Comparison of ENCODE assay signal across 8 cellular contexts in the genomic region with DNA sequence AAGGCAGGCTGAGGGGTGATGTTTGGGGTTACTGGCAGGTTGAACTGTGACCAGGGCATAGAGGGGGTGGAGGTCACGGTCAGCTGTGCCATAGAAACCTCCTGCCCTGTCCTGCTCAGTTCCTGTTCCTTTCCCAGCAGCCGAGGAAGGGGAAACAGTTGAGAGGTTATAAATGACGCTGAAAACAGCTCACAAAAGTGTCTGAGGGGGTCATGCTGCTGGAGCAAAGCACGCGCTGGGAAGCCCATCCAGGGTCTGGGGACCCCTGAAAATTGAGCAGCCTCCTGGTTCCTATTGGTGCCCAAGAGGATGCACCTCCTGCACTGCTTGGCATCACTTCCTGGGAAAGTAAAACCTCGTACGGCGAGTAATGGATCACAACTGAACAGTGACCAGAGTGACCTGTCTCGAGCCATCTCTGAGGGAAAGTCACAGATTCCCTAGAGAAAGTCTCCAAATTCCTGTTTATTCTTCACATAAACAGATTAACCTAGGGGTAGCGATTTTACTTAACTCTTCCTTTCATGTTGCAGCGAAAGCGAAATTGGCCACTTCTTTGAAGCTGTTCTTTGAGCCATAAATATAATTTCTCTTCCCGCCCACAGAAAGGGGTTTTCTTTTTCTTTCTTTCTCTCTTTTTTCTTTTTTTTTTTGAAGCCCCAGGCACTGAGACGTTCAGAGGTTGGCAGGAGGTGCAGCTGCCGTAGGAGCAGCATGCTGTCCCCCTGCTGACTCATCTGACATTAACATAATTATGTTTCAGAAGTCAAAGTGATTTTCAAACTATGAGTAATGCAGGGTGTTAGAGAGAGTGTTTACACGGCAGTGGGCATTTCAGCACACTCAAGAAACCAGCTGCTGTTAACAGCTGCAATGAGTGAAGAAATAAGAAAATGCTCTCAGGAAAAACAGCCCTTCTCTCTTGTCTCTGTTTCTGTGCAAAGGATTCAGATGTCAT. TPM values are rescaled to one million over a fixed set of nuclear protein-coding genes. Genes with fewer than 3 reads are reported as not detected.
DNase-seq lines count a peak whose midpoint lies in the region; TF ChIP-seq lines count a peak whose summit lies in the region.

No MANE protein-coding gene starts in this region.

- no peaks in the 10 kb centered on the region for H3K9me3 ChIP-seq in HAP-1
- no peaks in the 10 kb centered on the region for H3K9me3 ChIP-seq in MM.1S (replicated peaks; ENCODE audit: insufficient read depth, low read length)
- H3K9me3 ChIP-seq in SK-N-SH: no peaks in the 10 kb centered on the region
- H3K9me3 ChIP-seq in ascending aorta: no peaks in the 10 kb centered on the region

- TF ChIP-seq CTCF in GM10266 (IDR thresholded peaks at IDR 0.05; ENCODE audit: control insufficient read depth, insufficient read depth, low read depth, missing control alignments) (no peak), MM.1S (IDR thresholded peaks at IDR 0.05; ENCODE audit: low read length) (no peak), SK-N-SH (IDR thresholded peaks at IDR 0.05) (no peak), ascending aorta (IDR thresholded peaks at IDR 0.05) (no peak)

- CTCF ChIA-PET in SK-N-SH (lab: Yijun Ruan, JAX): interaction anchor here (0.6 to 2.7 kb wide), 6 partner anchors 20 to 111 kb away, joined by 3 to 13 read pairs (median 4); a partner anchor contains a TSS

- intact Hi-C loops in ascending aorta (cut with DNase I) (loop anchor here (10.0 kb wide), 1 partner anchor 532 kb away; a partner anchor contains a TSS), posterior vena cava (cut with DNase I) (loop anchor here (5.0 kb wide), 1 partner anchor 36 kb away; no protein-coding TSS in a partner anchor)

- peaks cover 16% of the 10 kb centered on the region for H3K4me1 ChIP-seq in HAP-1
- peaks cover 16% of the 10 kb centered on the region for H3K4me1 ChIP-seq in MM.1S (ENCODE audit: low read length)
- H3K4me1 ChIP-seq in SK-N-SH (ENCODE audit: control insufficient read depth in 1 of 2, insufficient read depth in 2 of 2, low read depth in 1 of 2, low read length in 1 of 2): peaks cover 6 to 14% of the 10 kb centered on the region in 2 experiments; a peak in 3 of 4 replicates
- H3K4me1 ChIP-seq in ascending aorta: peaks cover 4 to 10% of the 10 kb centered on the region in 2 donors

- H3K4me2 ChIP-seq in MM.1S (ENCODE audit: low read depth, low read length) (peak overlapping the region; percentile 91), SK-N-SH (peak overlapping the region; percentile 85)

- POLR2A ChIA-PET in SK-N-SH (lab: Yijun Ruan, JAX): interaction anchor here (1.7 kb wide), 1 partner anchor 41 kb away, joined by 6 read pairs; a partner anchor contains a TSS

- in situ Hi-C loops in HAP-1 (cut with MboI; ENCODE audit: low sequenced_read_pairs): no loop called here

- H4K20me1 ChIP-seq in MM.1S (ENCODE audit: insufficient read depth, low read length) (no peaks in the 10 kb centered on the region), SK-N-SH (ENCODE audit: insufficient read depth) (no peaks in the 10 kb centered on the region)

- H3K27ac ChIP-seq in MM.1S (ENCODE audit: low read length) (peak overlapping the region; percentile 38; the same call in 1 of the 2 replicates), SK-N-SH (ENCODE audit: low read depth in 2 of 2, low read length in 1 of 2) (peak overlapping the region in 1 of 2 experiments; percentile 75; a peak in 2 of 4 replicates), ascending aorta (peak overlapping the region; percentile 54 to 61)

- H3K9me2 ChIP-seq in MM.1S (replicated peaks; ENCODE audit: insufficient read depth, low read length) (no peaks in the 10 kb centered on the region), SK-N-SH (no peaks in the 10 kb centered on the region)

- H3K9ac ChIP-seq in MM.1S (ENCODE audit: low read length) (peak overlapping the region; percentile 60), SK-N-SH (peak overlapping the region; percentile 59; the same call in 1 of the 2 replicates)

- H2AFZ ChIP-seq in MM.1S (ENCODE audit: low read length): peak overlapping the region; percentile 53
- peak overlapping the region; percentile 85 for H2AFZ ChIP-seq in SK-N-SH (ENCODE audit: low read depth)

- H3F3A ChIP-seq in MM.1S (ENCODE audit: insufficient read depth, low read length) (peaks cover 19% of the 10 kb centered on the region), SK-N-SH (replicated peaks; ENCODE audit: insufficient read depth) (no peaks in the 10 kb centered on the region)

- no peak for TF ChIP-seq RAD21 in SK-N-SH (IDR thresholded peaks at IDR 0.05; ENCODE audit: low read length)

- 17% methylated on average over 16 of the region's 16 CpGs for WGBS in SK-N-SH (ENCODE audit: low lambda C conversion rate)

- H3K36me3 ChIP-seq in HAP-1 (replicated peaks): no peaks in the 10 kb centered on the region
- no peaks in the 10 kb centered on the region for H3K36me3 ChIP-seq in MM.1S (replicated peaks; ENCODE audit: insufficient read depth, low read length)
- H3K36me3 ChIP-seq in SK-N-SH (replicated peaks in 1 of 2; ENCODE audit: control insufficient read depth in 1 of 2, insufficient read depth in 2 of 2, low read length in 1 of 2): no peaks in the 10 kb centered on the region
- no peaks in the 10 kb centered on the region for H3K36me3 ChIP-seq in ascending aorta

- H3K4me3 ChIP-seq in HAP-1 (peak overlapping the region; percentile 8), MM.1S (ENCODE audit: low read length) (peak overlapping the region; percentile 74), SK-N-SH (ENCODE audit: low read depth in 2 of 2, low read length in 1 of 2) (peak overlapping the region; percentile 46 to 59), ascending aorta (peak overlapping the region; percentile 51 to 60)

- DNase-seq in GM10266 (ENCODE audit: extremely low spot score) (peak; percentile 86), HAP-1 (ENCODE audit: low spot score in 2 of 2) (peak; percentile 40 to 45), MM.1S (peak; percentile 91), SK-N-SH (peak; percentile 71), ascending aorta (ENCODE audit: low spot score in 2 of 2) (no peak), islet precursor cell (peak; percentile 75), posterior vena cava (ENCODE audit: low spot score) (no peak)
- peak; percentile 19 to 35 for DNase-seq in stimulated activated CD4-positive, alpha-beta T cell treated with anti-CD3 and anti-CD28 coated beads, Interleukin-15, amount 100 ng/mL, for 1 hour (ENCODE audit: low read depth in 1 of 2, low spot score in 1 of 2)

- H3K79me2 ChIP-seq in MM.1S (ENCODE audit: low read length): no peaks in the 10 kb centered on the region
- H3K79me2 ChIP-seq in SK-N-SH (ENCODE audit: insufficient read depth): no peaks in the 10 kb centered on the region

- H3K27me3 ChIP-seq in HAP-1 (ENCODE audit: low read depth) (no peaks in the 10 kb centered on the region), MM.1S (replicated peaks; ENCODE audit: insufficient read depth, low read length) (peaks cover 60% of the 10 kb centered on the region), SK-N-SH (ENCODE audit: insufficient read depth) (no peaks in the 10 kb centered on the region), ascending aorta (no peaks in the 10 kb centered on the region)

- no peak for TF ChIP-seq EP300 in SK-N-SH (IDR thresholded peaks at IDR 0.05; ENCODE audit: borderline replicate concordance in 1 of 2, low read depth in 1 of 2, low read length in 1 of 2)

TF ChIP-seq in SK-N-SH, 30 proteins besides CTCF, POLR2A, EP300 and RAD21:
- TF ChIP-seq FOSL2 (IDR thresholded peaks at IDR 0.05; ENCODE audit: borderline replicate concordance, low read depth) (peak; percentile 64), TAF1 (IDR thresholded peaks at IDR 0.05; ENCODE audit: borderline replicate concordance, low read depth, low read length) (no peak), MXI1 (IDR thresholded peaks at IDR 0.05; ENCODE audit: low read depth, low read length) (peak; percentile 75), RXRA (IDR thresholded peaks at IDR 0.05; ENCODE audit: borderline replicate concordance, low read depth) (no peak), JUND (IDR thresholded peaks at IDR 0.05) (peak; percentile 46), TEAD4 (IDR thresholded peaks at IDR 0.05; ENCODE audit: borderline replicate concordance, insufficient read depth) (no peak), SIN3A (IDR thresholded peaks at IDR 0.05; ENCODE audit: borderline replicate concordance, low read depth, low read length) (no peak), TCF12 (IDR thresholded peaks at IDR 0.05) (peak; percentile 7; the same call in 1 of the 2 replicates)
- TF ChIP-seq, protein P1, sequence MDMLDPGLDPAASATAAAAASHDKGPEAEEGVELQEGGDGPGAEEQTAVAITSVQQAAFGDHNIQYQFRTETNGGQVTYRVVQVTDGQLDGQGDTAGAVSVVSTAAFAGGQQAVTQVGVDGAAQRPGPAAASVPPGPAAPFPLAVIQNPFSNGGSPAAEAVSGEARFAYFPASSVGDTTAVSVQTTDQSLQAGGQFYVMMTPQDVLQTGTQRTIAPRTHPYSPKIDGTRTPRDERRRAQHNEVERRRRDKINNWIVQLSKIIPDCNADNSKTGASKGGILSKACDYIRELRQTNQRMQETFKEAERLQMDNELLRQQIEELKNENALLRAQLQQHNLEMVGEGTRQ (IDR thresholded peaks at IDR 0.05; ENCODE audit: borderline replicate concordance, low read depth, low read length): no peak
- TF ChIP-seq, protein P2, sequence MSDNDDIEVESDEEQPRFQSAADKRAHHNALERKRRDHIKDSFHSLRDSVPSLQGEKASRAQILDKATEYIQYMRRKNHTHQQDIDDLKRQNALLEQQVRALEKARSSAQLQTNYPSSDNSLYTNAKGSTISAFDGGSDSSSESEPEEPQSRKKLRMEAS (IDR thresholded peaks at IDR 0.05; ENCODE audit: low read depth): peak; percentile 54; the same call in 1 of the 2 replicates

RNA-seq across cellular contexts. Expression of a gene that starts 41.8 kb away (rescaled TPM):
- polyA plus RNA-seq in SK-N-SH (2012; rRNA removed): 29.7 TPM in 2 replicates
- polyA plus RNA-seq in SK-N-SH (2012; cell fraction: cytosol; rRNA removed): 16.4 and 25.6 TPM in 2 replicates
- 75.2 and 130 TPM in 2 replicates for polyA plus RNA-seq in SK-N-SH (2012; cell fraction: nucleus; rRNA removed)
- 79.1 TPM for total RNA-seq in ascending aorta
- total RNA-seq in posterior vena cava: 100 to 1,000 TPM in 1 of 2 donors, 10 to 100 TPM in 1; 43.4 to 193 TPM

Comparison
In these comparisons a context has a peak if more than half of its experiments do, and no peak if none do; other contexts are left out.
1. DNase-seq: peak in GM10266 (single experiment), HAP-1 (2 of 2), MM.1S (single experiment), SK-N-SH (single experiment), islet precursor cell (single experiment) and stimulated activated CD4-positive, alpha-beta T cell treated with anti-CD3 and anti-CD28 coated beads, Interleukin-15, amount 100 ng/mL, for 1 hour (2 of 2); none in ascending aorta (0 of 2) and posterior vena cava (single experiment).
2. H3K4me3 ChIP-seq: peak in every context shown above with its lines; median percentile 74 in MM.1S; 56 in ascending aorta; 52 in SK-N-SH; 8 in HAP-1.